ENCODE assay signal across 1 cellular context in genomic region chr11:58784995-58785394, GRCh38.
TF ChIP-seq lines count a peak whose summit lies in the region.

No MANE protein-coding gene starts in this region.

TF ChIP-seq in GM23338, 12 proteins besides CTCF, POLR2A, EP300 and RAD21 (continued from another document):
- TF ChIP-seq, protein P1, sequence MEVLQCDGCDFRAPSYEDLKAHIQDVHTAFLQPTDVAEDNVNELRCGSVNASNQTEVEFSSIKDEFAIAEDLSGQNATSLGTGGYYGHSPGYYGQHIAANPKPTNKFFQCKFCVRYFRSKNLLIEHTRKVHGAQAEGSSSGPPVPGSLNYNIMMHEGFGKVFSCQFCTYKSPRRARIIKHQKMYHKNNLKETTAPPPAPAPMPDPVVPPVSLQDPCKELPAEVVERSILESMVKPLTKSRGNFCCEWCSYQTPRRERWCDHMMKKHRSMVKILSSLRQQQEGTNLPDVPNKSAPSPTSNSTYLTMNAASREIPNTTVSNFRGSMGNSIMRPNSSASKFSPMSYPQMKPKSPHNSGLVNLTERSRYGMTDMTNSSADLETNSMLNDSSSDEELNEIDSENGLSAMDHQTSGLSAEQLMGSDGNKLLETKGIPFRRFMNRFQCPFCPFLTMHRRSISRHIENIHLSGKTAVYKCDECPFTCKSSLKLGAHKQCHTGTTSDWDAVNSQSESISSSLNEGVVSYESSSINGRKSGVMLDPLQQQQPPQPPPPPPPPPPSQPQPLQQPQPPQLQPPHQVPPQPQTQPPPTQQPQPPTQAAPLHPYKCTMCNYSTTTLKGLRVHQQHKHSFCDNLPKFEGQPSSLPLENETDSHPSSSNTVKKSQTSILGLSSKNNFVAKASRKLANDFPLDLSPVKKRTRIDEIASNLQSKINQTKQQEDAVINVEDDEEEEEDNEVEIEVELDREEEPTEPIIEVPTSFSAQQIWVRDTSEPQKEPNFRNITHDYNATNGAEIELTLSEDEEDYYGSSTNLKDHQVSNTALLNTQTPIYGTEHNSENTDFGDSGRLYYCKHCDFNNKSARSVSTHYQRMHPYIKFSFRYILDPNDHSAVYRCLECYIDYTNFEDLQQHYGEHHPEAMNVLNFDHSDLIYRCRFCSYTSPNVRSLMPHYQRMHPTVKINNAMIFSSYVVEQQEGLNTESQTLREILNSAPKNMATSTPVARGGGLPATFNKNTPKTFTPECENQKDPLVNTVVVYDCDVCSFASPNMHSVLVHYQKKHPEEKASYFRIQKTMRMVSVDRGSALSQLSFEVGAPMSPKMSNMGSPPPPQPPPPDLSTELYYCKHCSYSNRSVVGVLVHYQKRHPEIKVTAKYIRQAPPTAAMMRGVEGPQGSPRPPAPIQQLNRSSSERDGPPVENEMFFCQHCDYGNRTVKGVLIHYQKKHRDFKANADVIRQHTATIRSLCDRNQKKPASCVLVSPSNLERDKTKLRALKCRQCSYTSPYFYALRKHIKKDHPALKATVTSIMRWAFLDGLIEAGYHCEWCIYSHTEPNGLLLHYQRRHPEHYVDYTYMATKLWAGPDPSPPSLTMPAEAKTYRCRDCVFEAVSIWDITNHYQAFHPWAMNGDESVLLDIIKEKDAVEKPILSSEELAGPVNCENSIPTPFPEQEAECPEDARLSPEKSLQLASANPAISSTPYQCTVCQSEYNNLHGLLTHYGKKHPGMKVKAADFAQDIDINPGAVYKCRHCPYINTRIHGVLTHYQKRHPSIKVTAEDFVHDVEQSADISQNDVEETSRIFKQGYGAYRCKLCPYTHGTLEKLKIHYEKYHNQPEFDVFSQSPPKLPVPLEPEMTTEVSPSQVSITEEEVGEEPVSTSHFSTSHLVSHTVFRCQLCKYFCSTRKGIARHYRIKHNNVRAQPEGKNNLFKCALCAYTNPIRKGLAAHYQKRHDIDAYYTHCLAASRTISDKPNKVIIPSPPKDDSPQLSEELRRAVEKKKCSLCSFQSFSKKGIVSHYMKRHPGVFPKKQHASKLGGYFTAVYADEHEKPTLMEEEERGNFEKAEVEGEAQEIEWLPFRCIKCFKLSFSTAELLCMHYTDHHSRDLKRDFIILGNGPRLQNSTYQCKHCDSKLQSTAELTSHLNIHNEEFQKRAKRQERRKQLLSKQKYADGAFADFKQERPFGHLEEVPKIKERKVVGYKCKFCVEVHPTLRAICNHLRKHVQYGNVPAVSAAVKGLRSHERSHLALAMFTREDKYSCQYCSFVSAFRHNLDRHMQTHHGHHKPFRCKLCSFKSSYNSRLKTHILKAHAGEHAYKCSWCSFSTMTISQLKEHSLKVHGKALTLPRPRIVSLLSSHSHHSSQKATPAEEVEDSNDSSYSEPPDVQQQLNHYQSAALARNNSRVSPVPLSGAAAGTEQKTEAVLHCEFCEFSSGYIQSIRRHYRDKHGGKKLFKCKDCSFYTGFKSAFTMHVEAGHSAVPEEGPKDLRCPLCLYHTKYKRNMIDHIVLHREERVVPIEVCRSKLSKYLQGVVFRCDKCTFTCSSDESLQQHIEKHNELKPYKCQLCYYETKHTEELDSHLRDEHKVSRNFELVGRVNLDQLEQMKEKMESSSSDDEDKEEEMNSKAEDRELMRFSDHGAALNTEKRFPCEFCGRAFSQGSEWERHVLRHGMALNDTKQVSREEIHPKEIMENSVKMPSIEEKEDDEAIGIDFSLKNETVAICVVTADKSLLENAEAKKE (CRISPR knock-in tag; IDR thresholded peaks at IDR 0.05), result no peak
- TF ChIP-seq ZNF114 (CRISPR knock-in tag; IDR thresholded peaks at IDR 0.05) (no peak), NANOG (IDR thresholded peaks at IDR 0.05; ENCODE audit: borderline replicate concordance) (no peak), ZNF331 (CRISPR knock-in tag; IDR thresholded peaks at IDR 0.05; ENCODE audit: low read depth) (no peak), POLR2AphosphoS5 (IDR thresholded peaks at IDR 0.05; ENCODE audit: low read depth) (no peak), EZH2phosphoT487 (IDR thresholded peaks at IDR 0.05; ENCODE audit: unreplicated experiment) (no peak), REST (IDR thresholded peaks at IDR 0.05; ENCODE audit: unreplicated experiment) (no peak), CREB1 (CRISPR knock-in tag; IDR thresholded peaks at IDR 0.05; ENCODE audit: low read depth) (no peak), EZH2 (IDR thresholded peaks at IDR 0.05; ENCODE audit: low read depth, unreplicated experiment) (no peak), ETS1 (IDR thresholded peaks at IDR 0.05) (no peak), JUNB (IDR thresholded peaks at IDR 0.05; ENCODE audit: unreplicated experiment) (no peak)
